Comparison of ENCODE assay signal across 7 cellular contexts in the genomic region with DNA sequence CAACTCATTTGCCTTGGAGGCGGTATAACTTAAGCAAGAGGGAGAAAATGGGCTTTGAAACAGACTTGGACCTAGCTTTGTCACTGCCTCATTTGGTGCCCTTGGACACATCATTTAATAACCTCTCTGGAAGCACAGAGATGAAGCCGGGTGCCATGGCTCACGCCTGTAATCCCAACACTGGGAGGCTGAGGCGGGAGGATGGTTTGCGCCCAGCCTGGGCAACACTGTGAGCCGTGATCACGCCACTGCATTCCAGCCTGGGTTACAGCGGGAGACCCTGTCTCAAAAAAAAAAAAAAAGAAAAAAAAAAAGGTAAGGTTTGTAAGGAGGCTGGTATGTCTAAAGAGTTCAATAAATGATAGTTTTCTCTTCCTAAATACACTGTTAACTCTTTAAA. TPM values are rescaled to one million over a fixed set of nuclear protein-coding genes. Genes with fewer than 3 reads are reported as not detected.
DNase-seq lines count a peak whose midpoint lies in the region; ATAC-seq, FAIRE-seq and TF ChIP-seq lines count a peak whose summit lies in the region.

No MANE protein-coding gene starts in this region.

- H3K36me3 ChIP-seq in H7 (replicated peaks; ENCODE audit: control insufficient read depth, insufficient read depth, low read length) (peaks cover 15% of the 10 kb centered on the region), RWPE2 (ENCODE audit: low read depth) (peaks cover 57% of the 10 kb centered on the region), esophagus squamous epithelium (peaks cover 0 to 46% (median 18%) of the 10 kb centered on the region in 3 donors), sigmoid colon (peaks cover 5 to 31% (median 13%) of the 10 kb centered on the region in 4 donors)

- no peaks in the 10 kb centered on the region for H3K9me3 ChIP-seq in RWPE2 (ENCODE audit: severe bottlenecking)
- no peaks in the 10 kb centered on the region for H3K9me3 ChIP-seq in esophagus squamous epithelium
- no peaks in the 10 kb centered on the region for H3K9me3 ChIP-seq in sigmoid colon

- H3K4me3 ChIP-seq in H7 (ENCODE audit: insufficient read depth, low read depth, low read length) (peak overlapping the region; percentile 90), RWPE2 (ENCODE audit: severe bottlenecking) (peak overlapping the region; percentile 44), esophagus squamous epithelium (peak overlapping the region; percentile 62 to 95 (median 78)), sigmoid colon (peak overlapping the region; percentile 69 to 83 (median 76))

- DNase-seq in H7: no peak
- no peak for DNase-seq in RWPE2 (ENCODE audit: low spot score)
- no peak for DNase-seq in esophagus squamous epithelium (lab: John Stamatoyannopoulos, UW)
- DNase-seq in sigmoid colon: no peak
- no peak for DNase-seq in NCI-H345 (lab: John Stamatoyannopoulos, UW)
- DNase-seq in H54 (ENCODE audit: insufficient read length, low spot score): no peak

- 21 to 50% methylated on average over 8 of the region's 8 CpGs for WGBS in esophagus squamous epithelium, 2 donors
- 18 to 43% methylated on average over 8 of the region's 8 CpGs for WGBS in sigmoid colon, 2 donors

- H3K4me1 ChIP-seq in RWPE2 (ENCODE audit: insufficient read depth, poor library complexity, severe bottlenecking): peaks cover 10% of the 10 kb centered on the region
- peaks cover 19 to 49% (median 22%) of the 10 kb centered on the region in 3 donors for H3K4me1 ChIP-seq in esophagus squamous epithelium
- peaks cover 0 to 22% (median 17%) of the 10 kb centered on the region in 4 donors for H3K4me1 ChIP-seq in sigmoid colon

- intact Hi-C loops in esophagus squamous epithelium (cut with DNase I) (no loop called here), sigmoid colon (cut with DNase I) (loop anchor here (2.0 to 5.0 kb wide), 2 partner anchors 89 to 115 kb away; a partner anchor contains a TSS)

- H3K27me3 ChIP-seq in H7 (ENCODE audit: control insufficient read depth, insufficient read depth, low read length): no peaks in the 10 kb centered on the region
- no peaks in the 10 kb centered on the region for H3K27me3 ChIP-seq in RWPE2 (ENCODE audit: insufficient read depth, poor library complexity, severe bottlenecking)
- no peaks in the 10 kb centered on the region for H3K27me3 ChIP-seq in esophagus squamous epithelium
- no peaks in the 10 kb centered on the region for H3K27me3 ChIP-seq in sigmoid colon

- TF ChIP-seq EP300 in sigmoid colon (IDR thresholded peaks at IDR 0.05): no peak

- H3K27ac ChIP-seq in RWPE2 (ENCODE audit: poor library complexity, severe bottlenecking): peak overlapping the region; percentile 90
- peak overlapping the region in 3 of 4 donors; percentile 79 to 92 (median 88) for H3K27ac ChIP-seq in esophagus squamous epithelium
- peak overlapping the region; percentile 82 to 92 (median 87) for H3K27ac ChIP-seq in sigmoid colon

- TF ChIP-seq CTCF in RWPE2 (IDR thresholded peaks at IDR 0.05; ENCODE audit: poor library complexity, severe bottlenecking) (no peak), esophagus squamous epithelium (IDR thresholded peaks at IDR 0.05) (no peak), sigmoid colon (IDR thresholded peaks at IDR 0.05) (no peak)

- TF ChIP-seq POLR2A in esophagus squamous epithelium (IDR thresholded peaks at IDR 0.05): no peak
- TF ChIP-seq POLR2A in sigmoid colon (IDR thresholded peaks at IDR 0.05): no peak
- no peak for TF ChIP-seq POLR2A in H54 (IDR thresholded peaks at IDR 0.05; ENCODE audit: low read depth, low read length)

- FAIRE-seq in H54 (lab: Jason Lieb, UNC): no peak

- no peak for ATAC-seq in RWPE2 (ENCODE audit: low read depth)
- no peak for ATAC-seq in HG03571 (IDR thresholded peaks at IDR 0.05; ENCODE audit: unreplicated experiment)

RNA-seq across cellular contexts. Expression of a gene that starts 0.8 kb away (rescaled TPM):
- total RNA-seq in H7 (2014; rRNA removed; shearing (Covaris generic)): 138 and 161 TPM in 2 replicates
- 10 to 100 TPM; 43.9 to 88.5 (median 64.9) TPM for total RNA-seq in esophagus squamous epithelium
- 10 to 100 TPM; 64.3 to 87.4 (median 75.8) TPM for total RNA-seq in sigmoid colon
- 100 to 1,000 TPM; 114 to 117 (median 117) TPM for polyA plus RNA-seq in sigmoid colon

RNA-seq across cellular contexts. Expression of a gene that starts 1.0 kb away (rescaled TPM):
- total RNA-seq in H7 (2014; rRNA removed; shearing (Covaris generic)): 19.5 and 23.3 TPM in 2 replicates
- 10 to 100 TPM in 1 of 4 donors, 1 to 10 TPM in 3; 4.3 to 10.9 (median 8.3) TPM for total RNA-seq in esophagus squamous epithelium
- total RNA-seq in sigmoid colon: 10 to 100 TPM; 16.7 to 20.7 (median 19.6) TPM
- 10 to 100 TPM; 10.9 to 15.6 (median 12.3) TPM for polyA plus RNA-seq in sigmoid colon
